Comparison of ENCODE assay signal across 1 cellular context in the genomic region with DNA sequence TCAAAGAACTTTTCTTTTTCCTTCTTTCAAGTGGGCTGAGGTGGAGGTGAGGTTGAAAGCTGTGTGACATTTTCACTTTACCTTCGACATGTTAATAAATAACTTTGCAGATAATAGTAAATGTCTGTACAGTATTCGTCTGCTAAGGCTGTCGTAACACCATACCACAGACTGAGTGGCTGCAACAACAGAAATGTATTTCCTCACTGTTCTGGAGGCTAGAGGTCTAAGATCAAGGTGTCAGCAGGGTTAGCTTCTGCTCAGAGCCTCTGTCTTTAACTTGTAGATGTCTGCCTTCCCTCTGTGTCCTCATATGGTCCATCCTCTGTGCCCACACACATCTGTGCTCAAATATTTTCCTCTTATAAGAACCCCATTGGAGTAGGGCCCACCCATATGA.
TF ChIP-seq lines count a peak whose summit lies in the region.

No MANE protein-coding gene starts in this region.

TF ChIP-seq in HepG2, 621 proteins besides CTCF, POLR2A, EP300 and RAD21 (continued from another document and continues in another):
- peak; percentile 67; the same call in 1 of the 2 replicates for TF ChIP-seq CSRNP1 (CRISPR knock-in tag; IDR thresholded peaks at IDR 0.05)
- TF ChIP-seq HOXA5 (CRISPR knock-in tag; IDR thresholded peaks at IDR 0.05), result peak; percentile 57; the same call in 1 of the 2 replicates
- TF ChIP-seq NR2F2 (IDR thresholded peaks at IDR 0.05; ENCODE audit: borderline replicate concordance, low read depth), result peak; percentile 86; the same call in 1 of the 2 replicates
- peak; percentile 92 for TF ChIP-seq ZNF614 (CRISPR knock-in tag; IDR thresholded peaks at IDR 0.05; ENCODE audit: borderline replicate concordance)
- peak; percentile 83 for TF ChIP-seq FOSL2 (CRISPR knock-in tag; IDR thresholded peaks at IDR 0.05)
- peak; percentile 56; the same call in 1 of the 2 replicates for TF ChIP-seq ZNF512B (CRISPR knock-in tag; IDR thresholded peaks at IDR 0.05; ENCODE audit: borderline replicate concordance)
- peak; percentile 85 for TF ChIP-seq IRF2 (CRISPR knock-in tag; IDR thresholded peaks at IDR 0.05)
- no peak for TF ChIP-seq IRX3 (CRISPR knock-in tag; IDR thresholded peaks at IDR 0.05; ENCODE audit: borderline replicate concordance, low read depth)
- TF ChIP-seq TFDP1 (CRISPR knock-in tag; IDR thresholded peaks at IDR 0.05; ENCODE audit: borderline replicate concordance), result peak; percentile 32; the same call in 1 of the 2 replicates
- TF ChIP-seq, protein P1, sequence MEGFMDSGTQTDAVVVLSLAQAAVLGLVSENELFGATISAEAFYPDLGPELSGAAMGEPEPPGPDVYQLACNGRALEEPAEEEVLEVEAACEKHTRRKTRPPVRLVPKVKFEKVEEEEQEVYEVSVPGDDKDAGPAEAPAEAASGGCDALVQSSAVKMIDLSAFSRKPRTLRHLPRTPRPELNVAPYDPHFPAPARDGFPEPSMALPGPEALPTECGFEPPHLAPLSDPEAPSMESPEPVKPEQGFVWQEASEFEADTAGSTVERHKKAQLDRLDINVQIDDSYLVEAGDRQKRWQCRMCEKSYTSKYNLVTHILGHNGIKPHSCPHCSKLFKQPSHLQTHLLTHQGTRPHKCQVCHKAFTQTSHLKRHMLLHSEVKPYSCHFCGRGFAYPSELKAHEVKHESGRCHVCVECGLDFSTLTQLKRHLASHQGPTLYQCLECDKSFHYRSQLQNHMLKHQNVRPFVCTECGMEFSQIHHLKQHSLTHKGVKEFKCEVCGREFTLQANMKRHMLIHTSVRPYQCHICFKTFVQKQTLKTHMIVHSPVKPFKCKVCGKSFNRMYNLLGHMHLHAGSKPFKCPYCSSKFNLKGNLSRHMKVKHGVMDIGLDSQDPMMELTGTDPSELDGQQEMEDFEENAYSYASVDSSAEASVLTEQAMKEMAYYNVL (CRISPR knock-in tag; IDR thresholded peaks at IDR 0.05; ENCODE audit: borderline replicate concordance), result peak; percentile 85; the same call in 1 of the 2 replicates
- 0 out of 2 replicates have a peak, but pooled peaks have one; percentile 55 for TF ChIP-seq SIX4 (CRISPR knock-in tag; IDR thresholded peaks at IDR 0.05)
- TF ChIP-seq TEAD3 (CRISPR knock-in tag; optimal IDR thresholded peaks at IDR 0.05; ENCODE audit: borderline replicate concordance), result peak; percentile 91
- 0 out of 2 replicates have a peak, but pooled peaks have one; percentile 28 for TF ChIP-seq KLF11 (CRISPR knock-in tag; IDR thresholded peaks at IDR 0.05)
- no peak for TF ChIP-seq PAWR (CRISPR knock-in tag; IDR thresholded peaks at IDR 0.05; ENCODE audit: borderline replicate concordance)
- TF ChIP-seq ISL2 (CRISPR knock-in tag; IDR thresholded peaks at IDR 0.05), result peak; percentile 86
- TF ChIP-seq CBX5 (CRISPR knock-in tag; IDR thresholded peaks at IDR 0.05; ENCODE audit: borderline replicate concordance), result peak; percentile 96
- no peak for TF ChIP-seq ZNF549 (CRISPR knock-in tag; IDR thresholded peaks at IDR 0.05)
- TF ChIP-seq ZMYM4 (CRISPR knock-in tag; IDR thresholded peaks at IDR 0.05), result peak; percentile 95
- peak; percentile 39; the same call in 1 of the 2 replicates for TF ChIP-seq SALL2 (CRISPR knock-in tag; IDR thresholded peaks at IDR 0.05)
- no peak for TF ChIP-seq NFE2L2 (IDR thresholded peaks at IDR 0.05; ENCODE audit: low read length)
- TF ChIP-seq PHF21A (CRISPR knock-in tag; IDR thresholded peaks at IDR 0.05), result peak; percentile 73; the same call in 1 of the 2 replicates
- TF ChIP-seq REPIN1 (CRISPR knock-in tag; IDR thresholded peaks at IDR 0.05; ENCODE audit: borderline replicate concordance, low read depth), result peak; percentile 98
- peak; percentile 100 for TF ChIP-seq ZNF12 (CRISPR knock-in tag; IDR thresholded peaks at IDR 0.05)
- TF ChIP-seq SNAPC2 (CRISPR knock-in tag; IDR thresholded peaks at IDR 0.05), result peak; percentile 84; the same call in 1 of the 2 replicates
- TF ChIP-seq ZNF580 (CRISPR knock-in tag; IDR thresholded peaks at IDR 0.05; ENCODE audit: borderline replicate concordance, low read depth), result peak; percentile 65; the same call in 1 of the 2 replicates
- peak; percentile 89 for TF ChIP-seq RCOR2 (CRISPR knock-in tag; IDR thresholded peaks at IDR 0.05)
- TF ChIP-seq TMF1 (CRISPR knock-in tag; IDR thresholded peaks at IDR 0.05; ENCODE audit: low read depth), result 0 out of 2 replicates have a peak, but pooled peaks have one; percentile 20
- peak; percentile 48; the same call in 1 of the 2 replicates for TF ChIP-seq ZNF558 (CRISPR knock-in tag; IDR thresholded peaks at IDR 0.05; ENCODE audit: borderline replicate concordance)
- TF ChIP-seq ZNF792 (CRISPR knock-in tag; IDR thresholded peaks at IDR 0.05), result peak; percentile 99
- no peak; the same call in 1 of the 2 replicates for TF ChIP-seq ESRRA (CRISPR knock-in tag; IDR thresholded peaks at IDR 0.05; ENCODE audit: low read depth)
- no peak for TF ChIP-seq PAX8 (CRISPR knock-in tag; IDR thresholded peaks at IDR 0.05; ENCODE audit: borderline replicate concordance)
- 0 out of 2 replicates have a peak, but pooled peaks have one; percentile 49 for TF ChIP-seq ZNF160 (CRISPR knock-in tag; IDR thresholded peaks at IDR 0.05)
- TF ChIP-seq, protein P2, sequence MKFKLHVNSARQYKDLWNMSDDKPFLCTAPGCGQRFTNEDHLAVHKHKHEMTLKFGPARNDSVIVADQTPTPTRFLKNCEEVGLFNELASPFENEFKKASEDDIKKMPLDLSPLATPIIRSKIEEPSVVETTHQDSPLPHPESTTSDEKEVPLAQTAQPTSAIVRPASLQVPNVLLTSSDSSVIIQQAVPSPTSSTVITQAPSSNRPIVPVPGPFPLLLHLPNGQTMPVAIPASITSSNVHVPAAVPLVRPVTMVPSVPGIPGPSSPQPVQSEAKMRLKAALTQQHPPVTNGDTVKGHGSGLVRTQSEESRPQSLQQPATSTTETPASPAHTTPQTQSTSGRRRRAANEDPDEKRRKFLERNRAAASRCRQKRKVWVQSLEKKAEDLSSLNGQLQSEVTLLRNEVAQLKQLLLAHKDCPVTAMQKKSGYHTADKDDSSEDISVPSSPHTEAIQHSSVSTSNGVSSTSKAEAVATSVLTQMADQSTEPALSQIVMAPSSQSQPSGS (CRISPR knock-in tag; IDR thresholded peaks at IDR 0.05), result peak; percentile 74
- peak; percentile 87; the same call in 1 of the 2 replicates for TF ChIP-seq FOXJ3 (CRISPR knock-in tag; IDR thresholded peaks at IDR 0.05; ENCODE audit: borderline replicate concordance)
- no peak for TF ChIP-seq GATAD1 (CRISPR knock-in tag; IDR thresholded peaks at IDR 0.05)
- TF ChIP-seq ZMYM3 (CRISPR knock-in tag; IDR thresholded peaks at IDR 0.05), result peak; percentile 76; the same call in 1 of the 2 replicates
- TF ChIP-seq ZBTB38 (CRISPR knock-in tag; IDR thresholded peaks at IDR 0.05), result no peak
- TF ChIP-seq, protein P3, sequence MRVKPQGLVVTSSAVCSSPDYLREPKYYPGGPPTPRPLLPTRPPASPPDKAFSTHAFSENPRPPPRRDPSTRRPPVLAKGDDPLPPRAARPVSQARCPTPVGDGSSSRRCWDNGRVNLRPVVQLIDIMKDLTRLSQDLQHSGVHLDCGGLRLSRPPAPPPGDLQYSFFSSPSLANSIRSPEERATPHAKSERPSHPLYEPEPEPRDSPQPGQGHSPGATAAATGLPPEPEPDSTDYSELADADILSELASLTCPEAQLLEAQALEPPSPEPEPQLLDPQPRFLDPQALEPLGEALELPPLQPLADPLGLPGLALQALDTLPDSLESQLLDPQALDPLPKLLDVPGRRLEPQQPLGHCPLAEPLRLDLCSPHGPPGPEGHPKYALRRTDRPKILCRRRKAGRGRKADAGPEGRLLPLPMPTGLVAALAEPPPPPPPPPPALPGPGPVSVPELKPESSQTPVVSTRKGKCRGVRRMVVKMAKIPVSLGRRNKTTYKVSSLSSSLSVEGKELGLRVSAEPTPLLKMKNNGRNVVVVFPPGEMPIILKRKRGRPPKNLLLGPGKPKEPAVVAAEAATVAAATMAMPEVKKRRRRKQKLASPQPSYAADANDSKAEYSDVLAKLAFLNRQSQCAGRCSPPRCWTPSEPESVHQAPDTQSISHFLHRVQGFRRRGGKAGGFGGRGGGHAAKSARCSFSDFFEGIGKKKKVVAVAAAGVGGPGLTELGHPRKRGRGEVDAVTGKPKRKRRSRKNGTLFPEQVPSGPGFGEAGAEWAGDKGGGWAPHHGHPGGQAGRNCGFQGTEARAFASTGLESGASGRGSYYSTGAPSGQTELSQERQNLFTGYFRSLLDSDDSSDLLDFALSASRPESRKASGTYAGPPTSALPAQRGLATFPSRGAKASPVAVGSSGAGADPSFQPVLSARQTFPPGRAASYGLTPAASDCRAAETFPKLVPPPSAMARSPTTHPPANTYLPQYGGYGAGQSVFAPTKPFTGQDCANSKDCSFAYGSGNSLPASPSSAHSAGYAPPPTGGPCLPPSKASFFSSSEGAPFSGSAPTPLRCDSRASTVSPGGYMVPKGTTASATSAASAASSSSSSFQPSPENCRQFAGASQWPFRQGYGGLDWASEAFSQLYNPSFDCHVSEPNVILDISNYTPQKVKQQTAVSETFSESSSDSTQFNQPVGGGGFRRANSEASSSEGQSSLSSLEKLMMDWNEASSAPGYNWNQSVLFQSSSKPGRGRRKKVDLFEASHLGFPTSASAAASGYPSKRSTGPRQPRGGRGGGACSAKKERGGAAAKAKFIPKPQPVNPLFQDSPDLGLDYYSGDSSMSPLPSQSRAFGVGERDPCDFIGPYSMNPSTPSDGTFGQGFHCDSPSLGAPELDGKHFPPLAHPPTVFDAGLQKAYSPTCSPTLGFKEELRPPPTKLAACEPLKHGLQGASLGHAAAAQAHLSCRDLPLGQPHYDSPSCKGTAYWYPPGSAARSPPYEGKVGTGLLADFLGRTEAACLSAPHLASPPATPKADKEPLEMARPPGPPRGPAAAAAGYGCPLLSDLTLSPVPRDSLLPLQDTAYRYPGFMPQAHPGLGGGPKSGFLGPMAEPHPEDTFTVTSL (CRISPR knock-in tag; IDR thresholded peaks at IDR 0.05; ENCODE audit: borderline replicate concordance), result peak; percentile 75; the same call in 1 of the 2 replicates
- TF ChIP-seq SMC3 (IDR thresholded peaks at IDR 0.05; ENCODE audit: low read length), result peak; percentile 55; the same call in 1 of the 2 replicates
- TF ChIP-seq, protein P4, sequence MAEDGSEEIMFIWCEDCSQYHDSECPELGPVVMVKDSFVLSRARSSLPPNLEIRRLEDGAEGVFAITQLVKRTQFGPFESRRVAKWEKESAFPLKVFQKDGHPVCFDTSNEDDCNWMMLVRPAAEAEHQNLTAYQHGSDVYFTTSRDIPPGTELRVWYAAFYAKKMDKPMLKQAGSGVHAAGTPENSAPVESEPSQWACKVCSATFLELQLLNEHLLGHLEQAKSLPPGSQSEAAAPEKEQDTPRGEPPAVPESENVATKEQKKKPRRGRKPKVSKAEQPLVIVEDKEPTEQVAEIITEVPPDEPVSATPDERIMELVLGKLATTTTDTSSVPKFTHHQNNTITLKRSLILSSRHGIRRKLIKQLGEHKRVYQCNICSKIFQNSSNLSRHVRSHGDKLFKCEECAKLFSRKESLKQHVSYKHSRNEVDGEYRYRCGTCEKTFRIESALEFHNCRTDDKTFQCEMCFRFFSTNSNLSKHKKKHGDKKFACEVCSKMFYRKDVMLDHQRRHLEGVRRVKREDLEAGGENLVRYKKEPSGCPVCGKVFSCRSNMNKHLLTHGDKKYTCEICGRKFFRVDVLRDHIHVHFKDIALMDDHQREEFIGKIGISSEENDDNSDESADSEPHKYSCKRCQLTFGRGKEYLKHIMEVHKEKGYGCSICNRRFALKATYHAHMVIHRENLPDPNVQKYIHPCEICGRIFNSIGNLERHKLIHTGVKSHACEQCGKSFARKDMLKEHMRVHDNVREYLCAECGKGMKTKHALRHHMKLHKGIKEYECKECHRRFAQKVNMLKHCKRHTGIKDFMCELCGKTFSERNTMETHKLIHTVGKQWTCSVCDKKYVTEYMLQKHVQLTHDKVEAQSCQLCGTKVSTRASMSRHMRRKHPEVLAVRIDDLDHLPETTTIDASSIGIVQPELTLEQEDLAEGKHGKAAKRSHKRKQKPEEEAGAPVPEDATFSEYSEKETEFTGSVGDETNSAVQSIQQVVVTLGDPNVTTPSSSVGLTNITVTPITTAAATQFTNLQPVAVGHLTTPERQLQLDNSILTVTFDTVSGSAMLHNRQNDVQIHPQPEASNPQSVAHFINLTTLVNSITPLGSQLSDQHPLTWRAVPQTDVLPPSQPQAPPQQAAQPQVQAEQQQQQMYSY (CRISPR knock-in tag; IDR thresholded peaks at IDR 0.05), result no peak
- TF ChIP-seq GLI4 (CRISPR knock-in tag; IDR thresholded peaks at IDR 0.05; ENCODE audit: borderline replicate concordance), result no peak
- peak; percentile 87 for TF ChIP-seq RARA (CRISPR knock-in tag; IDR thresholded peaks at IDR 0.05)
